ENCODE assay signal across 9 cellular contexts in the genomic region with DNA sequence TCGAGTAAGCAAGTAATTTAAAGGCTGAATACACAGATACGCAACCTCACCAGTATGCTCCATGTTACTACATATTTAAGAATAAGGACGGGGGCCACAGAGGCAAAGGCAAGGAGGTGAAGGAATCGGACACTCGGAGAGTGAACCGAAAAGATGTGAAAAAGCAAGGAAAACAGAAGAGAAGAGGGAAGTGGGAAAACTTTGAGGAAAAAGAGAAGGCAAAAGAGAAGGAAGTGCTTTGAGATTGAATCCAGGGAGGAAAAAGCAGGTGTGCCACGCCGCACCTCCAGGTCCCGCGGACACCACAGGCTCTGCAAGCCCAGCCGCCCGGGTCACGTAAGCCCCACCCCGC.
A peak's percentile ranks its signal among the peaks of the same experiment; 100 is the strongest.
DNase-seq lines count a peak whose midpoint lies in the region; FAIRE-seq and TF ChIP-seq lines count a peak whose summit lies in the region.
"Had no signal": no experiment of that assay in that cellular context is flagged by ENCODE, and none has a peak within 500 bp of the region (broad histone marks: within the 10 kb centered on the region; RNA-seq: fewer than 3 reads in every experiment).

No MANE protein-coding gene starts in this region.

- H3K9ac ChIP-seq in rectal smooth muscle tissue (ENCODE audit: low read length) = peak overlapping the region; percentile 86

- peak; percentile 52 for TF ChIP-seq POLR2A in H54 (IDR thresholded peaks at IDR 0.05; ENCODE audit: low read depth, low read length)

- TF ChIP-seq CTCF in GM06990 (IDR thresholded peaks at IDR 0.05; ENCODE audit: insufficient read depth, low read length, poor library complexity, severe bottlenecking) (no peak), RWPE1 (conservative IDR thresholded peaks at IDR 0.05; ENCODE audit: low read depth) (no peak), fibroblast of pulmonary artery (IDR thresholded peaks at IDR 0.05; ENCODE audit: low read length, missing control alignments) (no peak), GM10266 (IDR thresholded peaks at IDR 0.05; ENCODE audit: control insufficient read depth, insufficient read depth, low read depth, missing control alignments) (no peak)

- no peaks in the 10 kb centered on the region for H3K4me1 ChIP-seq in rectal smooth muscle tissue (ENCODE audit: control insufficient read depth, insufficient read depth, low read length)

- H3K4me3 ChIP-seq in GM06990 (replicated peaks; ENCODE audit: low read depth, low read length) (peak overlapping the region; percentile 74), fibroblast of pulmonary artery (replicated peaks; ENCODE audit: low read depth, low read length) (peak overlapping the region; percentile 72), rectal smooth muscle tissue (ENCODE audit: low read length) (peak overlapping the region; percentile 95)

- CTCF ChIA-PET in RWPE1 (lab: Yijun Ruan, JAX) (no interaction called here), HEK293T (lab: Yijun Ruan, JAX) (no interaction called here)

- DNase-seq in GM06990 (ENCODE audit: extremely low read depth, insufficient read length) = no peak
- DNase-seq in H54 (ENCODE audit: insufficient read length, low spot score) = no peak
- DNase-seq in RWPE1 (ENCODE audit: low spot score) = no peak
- DNase-seq in fibroblast of pulmonary artery (ENCODE audit: low read depth) = no peak
- no peak for DNase-seq in HTR-8/SVneo (ENCODE audit: insufficient read length, low spot score)
- DNase-seq in GM10266 (ENCODE audit: extremely low spot score) = no peak
- DNase-seq in HEK293T (ENCODE audit: extremely low spot score) = no peak

- no peak for FAIRE-seq in H54 (lab: Jason Lieb, UNC)
- no peak for FAIRE-seq in HTR-8/SVneo (lab: Jason Lieb, UNC)
- FAIRE-seq: TTC549 had no signal

- no peaks in the 10 kb centered on the region for H3K36me3 ChIP-seq in GM06990 (ENCODE audit: control insufficient read depth, insufficient read depth, low read length)
- peaks cover 2% of the 10 kb centered on the region for H3K36me3 ChIP-seq in rectal smooth muscle tissue (ENCODE audit: control insufficient read depth, insufficient read depth, low read length)

- peak overlapping the region; percentile 87 for H3K27ac ChIP-seq in RWPE1
- H3K27ac ChIP-seq in rectal smooth muscle tissue (ENCODE audit: low read depth, low read length) = peak overlapping the region; percentile 87

- H3K27me3 ChIP-seq in GM06990 (replicated peaks; ENCODE audit: control insufficient read depth, insufficient read depth, low read length) (no peaks in the 10 kb centered on the region), rectal smooth muscle tissue (ENCODE audit: control insufficient read depth, insufficient read depth, low read length) (no peaks in the 10 kb centered on the region)

- POLR2A ChIA-PET in RWPE1 (lab: Yijun Ruan, JAX; ENCODE audit: low non-redundant PET) (interaction anchor here (0.6 to 0.7 kb wide), 3 partner anchors 108 to 1809 kb away, joined by 3 read pairs; no protein-coding TSS in a partner anchor), HEK293T (lab: Yijun Ruan, JAX) (interaction anchor here (1.0 to 1.5 kb wide), 3 partner anchors 10 to 567 kb away, joined by 3 to 4 read pairs (median 3); partner anchors contain the start of gene NT5C3A)

TF ChIP-seq in HEK293T, 16 proteins besides CTCF, POLR2A, EP300 and RAD21:
- TF ChIP-seq L3MBTL2 (conservative IDR thresholded peaks at IDR 0.05) (no peak), ZNF384 (IDR thresholded peaks at IDR 0.05) (no peak), CTBP1 (IDR thresholded peaks at IDR 0.05; ENCODE audit: borderline replicate concordance) (no peak), LEF1 (IDR thresholded peaks at IDR 0.05; ENCODE audit: borderline replicate concordance) (no peak), TARDBP (IDR thresholded peaks at IDR 0.05) (no peak), HDGF (IDR thresholded peaks at IDR 0.05; ENCODE audit: borderline replicate concordance) (no peak), NFRKB (IDR thresholded peaks at IDR 0.05) (no peak), FOXM1 (IDR thresholded peaks at IDR 0.05; ENCODE audit: borderline replicate concordance) (no peak), BHLHE40 (IDR thresholded peaks at IDR 0.05; ENCODE audit: borderline replicate concordance) (no peak), FOXK2 (IDR thresholded peaks at IDR 0.05) (no peak), SP1 (IDR thresholded peaks at IDR 0.05) (no peak), SUZ12 (IDR thresholded peaks at IDR 0.05) (no peak), FOXA1 (IDR thresholded peaks at IDR 0.05) (no peak), ELF4 (IDR thresholded peaks at IDR 0.05) (no peak), ARNT (IDR thresholded peaks at IDR 0.05) (no peak)
- TF ChIP-seq, protein P1, sequence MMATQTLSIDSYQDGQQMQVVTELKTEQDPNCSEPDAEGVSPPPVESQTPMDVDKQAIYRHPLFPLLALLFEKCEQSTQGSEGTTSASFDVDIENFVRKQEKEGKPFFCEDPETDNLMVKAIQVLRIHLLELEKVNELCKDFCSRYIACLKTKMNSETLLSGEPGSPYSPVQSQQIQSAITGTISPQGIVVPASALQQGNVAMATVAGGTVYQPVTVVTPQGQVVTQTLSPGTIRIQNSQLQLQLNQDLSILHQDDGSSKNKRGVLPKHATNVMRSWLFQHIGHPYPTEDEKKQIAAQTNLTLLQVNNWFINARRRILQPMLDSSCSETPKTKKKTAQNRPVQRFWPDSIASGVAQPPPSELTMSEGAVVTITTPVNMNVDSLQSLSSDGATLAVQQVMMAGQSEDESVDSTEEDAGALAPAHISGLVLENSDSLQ (IDR thresholded peaks at IDR 0.05) = no peak
